Comparison of ENCODE assay signal across 1 cellular context in genomic region chr15:59165726-59166125, GRCh38.
TF ChIP-seq lines count a peak whose summit lies in the region.

No MANE protein-coding gene starts in this region.

TF ChIP-seq in GM23338, 12 proteins besides CTCF, POLR2A, EP300 and RAD21 (continued from another document):
- TF ChIP-seq ZNF462 (CRISPR knock-in tag; IDR thresholded peaks at IDR 0.05): no peak
TF ChIP-seq in GM23338: peak in this region for 0.
